In genomic region chr2:18706001-18706400, GRCh38 we compare ENCODE assay signal across 28 cellular contexts.
"Had no signal": no experiment of that assay in that cellular context is flagged by ENCODE, and none has a peak within 500 bp of the region (broad histone marks: within the 10 kb centered on the region; RNA-seq: fewer than 3 reads in every experiment).

No MANE protein-coding gene starts in this region.

- H3K36me3 ChIP-seq: stomach, suprapubic skin, thoracic aorta, thyroid gland, tibial artery, tibial nerve, transverse colon, upper lobe of left lung, upper lobe of right lung, uterus, vagina had no signal

- H3K27ac Mint-ChIP-seq: stimulated activated effector memory CD8-positive, alpha-beta T cell treated with anti-CD3 and anti-CD28 coated beads, Interleukin-12 subunit alpha, Interleukin-12 subunit beta, amount 100 ng/mL, for 72 hours; stimulated activated memory B cell treated with anti-CD40 and anti-IgM and Interleukin-4, amounts not matched to agents 10 μg/mL and 1 μg/mL and 100 μg/mL, for 72 hours; stimulated activated naive B cell treated with anti-CD40 and anti-IgM and Interleukin-4, amounts not matched to agents 10 μg/mL and 1 μg/mL and 100 μg/mL, for 72 hours; stimulated activated naive CD8-positive, alpha-beta T cell treated with anti-CD3 and anti-CD28 coated beads, Interleukin-15, amount 100 ng/mL, for 72 hours; stimulated activated naive CD8-positive, alpha-beta T cell treated with anti-CD3 and anti-CD28 coated beads, Interleukin-15, Interleukin-2, amounts not matched to agents 100 ng/mL and 50 ng/mL, for 24 hours had no signal

- H3K9me3 ChIP-seq: stomach, suprapubic skin, testis, thoracic aorta, thyroid gland, tibial artery, tibial nerve, transverse colon, upper lobe of left lung, upper lobe of right lung, uterus, vagina had no signal

- H3K27ac ChIP-seq: stomach, suprapubic skin, testis, thoracic aorta, thyroid gland, tibial artery, tibial nerve, transverse colon, upper lobe of left lung, upper lobe of right lung, uterus, vagina had no signal

- H3K4me3 Mint-ChIP-seq: stimulated activated effector memory CD8-positive, alpha-beta T cell treated with anti-CD3 and anti-CD28 coated beads, Interleukin-12 subunit alpha, Interleukin-12 subunit beta, amount 100 ng/mL, for 72 hours; stimulated activated memory B cell treated with anti-CD40 and anti-IgM and Interleukin-4, amounts not matched to agents 10 μg/mL and 1 μg/mL and 100 μg/mL, for 72 hours; stimulated activated naive B cell treated with anti-CD40 and anti-IgM and Interleukin-4, amounts not matched to agents 10 μg/mL and 1 μg/mL and 100 μg/mL, for 72 hours; stimulated activated naive CD8-positive, alpha-beta T cell treated with anti-CD3 and anti-CD28 coated beads, Interleukin-15, amount 100 ng/mL, for 72 hours; stimulated activated naive CD8-positive, alpha-beta T cell treated with anti-CD3 and anti-CD28 coated beads, Interleukin-15, Interleukin-2, amounts not matched to agents 100 ng/mL and 50 ng/mL, for 24 hours had no signal

- H3K4me1 ChIP-seq: stomach, suprapubic skin, thyroid gland, tibial artery, tibial nerve, transverse colon, upper lobe of right lung, uterus had no signal

- H3K27me3 ChIP-seq: stomach, suprapubic skin, testis, thyroid gland, tibial artery, tibial nerve, transverse colon, upper lobe of left lung, upper lobe of right lung, uterus, vagina had no signal

- FAIRE-seq: urothelium cell line had no signal

- H3K27me3 Mint-ChIP-seq: stimulated activated memory B cell treated with anti-CD40 and anti-IgM and Interleukin-4, amounts not matched to agents 10 μg/mL and 1 μg/mL and 100 μg/mL, for 72 hours; stimulated activated naive B cell treated with anti-CD40 and anti-IgM and Interleukin-4, amounts not matched to agents 10 μg/mL and 1 μg/mL and 100 μg/mL, for 72 hours; stimulated activated naive CD8-positive, alpha-beta T cell treated with anti-CD3 and anti-CD28 coated beads, Interleukin-15, amount 100 ng/mL, for 72 hours; stimulated activated naive CD8-positive, alpha-beta T cell treated with anti-CD3 and anti-CD28 coated beads, Interleukin-15, Interleukin-2, amounts not matched to agents 100 ng/mL and 50 ng/mL, for 24 hours had no signal

- H3K36me3 Mint-ChIP-seq: stimulated activated effector memory CD8-positive, alpha-beta T cell treated with anti-CD3 and anti-CD28 coated beads, Interleukin-12 subunit alpha, Interleukin-12 subunit beta, amount 100 ng/mL, for 72 hours; stimulated activated memory B cell treated with anti-CD40 and anti-IgM and Interleukin-4, amounts not matched to agents 10 μg/mL and 1 μg/mL and 100 μg/mL, for 72 hours; stimulated activated naive B cell treated with anti-CD40 and anti-IgM and Interleukin-4, amounts not matched to agents 10 μg/mL and 1 μg/mL and 100 μg/mL, for 72 hours had no signal

- H3K4me3 ChIP-seq: stomach, suprapubic skin, testis, thoracic aorta, thyroid gland, tibial artery, tibial nerve, transverse colon, upper lobe of left lung, upper lobe of right lung, uterus, vagina had no signal

- H3K4me1 Mint-ChIP-seq: stimulated activated effector memory CD8-positive, alpha-beta T cell treated with anti-CD3 and anti-CD28 coated beads, Interleukin-12 subunit alpha, Interleukin-12 subunit beta, amount 100 ng/mL, for 72 hours; stimulated activated memory B cell treated with anti-CD40 and anti-IgM and Interleukin-4, amounts not matched to agents 10 μg/mL and 1 μg/mL and 100 μg/mL, for 72 hours; stimulated activated naive B cell treated with anti-CD40 and anti-IgM and Interleukin-4, amounts not matched to agents 10 μg/mL and 1 μg/mL and 100 μg/mL, for 72 hours; stimulated activated naive CD8-positive, alpha-beta T cell treated with anti-CD3 and anti-CD28 coated beads, Interleukin-15, amount 100 ng/mL, for 72 hours had no signal

- H3K9me3 Mint-ChIP-seq: stimulated activated effector memory CD8-positive, alpha-beta T cell treated with anti-CD3 and anti-CD28 coated beads, Interleukin-12 subunit alpha, Interleukin-12 subunit beta, amount 100 ng/mL, for 72 hours; stimulated activated memory B cell treated with anti-CD40 and anti-IgM and Interleukin-4, amounts not matched to agents 10 μg/mL and 1 μg/mL and 100 μg/mL, for 72 hours; stimulated activated naive B cell treated with anti-CD40 and anti-IgM and Interleukin-4, amounts not matched to agents 10 μg/mL and 1 μg/mL and 100 μg/mL, for 72 hours; stimulated activated naive CD8-positive, alpha-beta T cell treated with anti-CD3 and anti-CD28 coated beads, Interleukin-15, Interleukin-2, amounts not matched to agents 100 ng/mL and 50 ng/mL, for 24 hours had no signal

- DNase-seq: stimulated activated CD4-positive, alpha-beta T cell treated with anti-CD3 and anti-CD28 coated beads, Interleukin-2, amount 100 ng/mL, for 24 hours; stimulated activated CD4-positive, alpha-beta T cell treated with anti-CD3 and anti-CD28 coated beads, Interleukin-2, amount 100 ng/mL, for 48 hours; stimulated activated CD4-positive, alpha-beta T cell treated with anti-CD3 and anti-CD28 coated beads, Interleukin-4, amount 100 ng/mL, for 1 hour; stimulated activated CD4-positive, alpha-beta T cell treated with anti-CD3 and anti-CD28 coated beads, Interleukin-4, amount 100 ng/mL, for 24 hours; stimulated activated CD4-positive, alpha-beta T cell treated with anti-CD3 and anti-CD28 coated beads, Interleukin-4, amount 100 ng/mL, for 4 hours; stimulated activated CD8-positive, alpha-beta memory T cell treated with anti-CD3 and anti-CD28 coated beads, Interleukin-4, amount 100 ng/mL, for 48 hours; stimulated activated naive B cell treated with anti-CD40 and anti-IgM and Interleukin-4, amounts not matched to agents 10 μg/mL and 1 μg/mL and 100 μg/mL, for 72 hours; stimulated activated naive CD4-positive, alpha-beta T cell; stimulated activated naive CD4-positive, alpha-beta T cell treated with Interleukin-2 at 50 U/mL for 16 hours; stimulated activated naive CD8-positive, alpha-beta T cell treated with anti-CD3 and anti-CD28 coated beads, Interleukin-15, amount 100 ng/mL, for 72 hours; stimulated activated naive CD8-positive, alpha-beta T cell treated with anti-CD3 and anti-CD28 coated beads, Interleukin-15, Interleukin-2, amounts not matched to agents 100 U/mL and 50 U/mL, for 24 hours; stomach; substantia nigra; testis; thyroid gland; tibial artery; transverse colon; upper lobe of left lung; upper lobe of right lung; uterus had no signal
